Comparison of ENCODE assay signal across 1 cellular context in the genomic region with DNA sequence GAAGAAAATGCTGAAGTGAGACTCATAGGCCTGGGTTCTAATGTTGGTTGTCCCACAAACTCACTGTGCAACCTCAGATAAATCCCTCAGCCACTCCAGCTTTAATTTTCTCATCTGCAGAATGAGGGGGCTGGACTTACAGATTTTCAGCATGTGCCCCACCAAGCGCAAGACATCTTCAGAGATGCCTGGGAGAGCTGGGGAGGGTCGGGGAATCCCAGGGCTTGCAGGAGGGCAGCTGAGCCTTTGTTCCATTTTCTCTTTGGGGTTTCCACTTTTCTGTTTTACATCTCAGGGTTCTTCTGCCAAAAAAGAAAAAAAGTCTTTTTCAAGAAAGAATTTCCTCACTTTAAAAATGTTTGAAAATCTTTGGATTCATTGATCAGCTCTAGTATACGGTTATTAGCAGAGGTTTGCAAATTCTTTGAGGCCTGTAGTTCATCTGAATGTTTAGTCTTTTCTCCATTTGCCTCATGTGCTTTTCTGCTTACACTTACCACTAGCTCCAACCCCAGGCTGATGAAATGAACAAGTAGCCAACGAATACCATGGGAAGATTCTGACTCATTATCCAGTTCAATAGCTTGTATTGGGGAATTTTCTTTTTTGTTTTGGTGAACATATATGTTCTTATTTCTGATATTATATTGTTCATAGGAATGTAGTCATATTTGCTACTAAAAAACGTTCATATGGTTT.
TF ChIP-seq lines count a peak whose summit lies in the region.

No MANE protein-coding gene starts in this region.

TF ChIP-seq in SK-N-SH treated with all-trans-retinoic acid at 6 μM for 48 hours, 23 proteins besides CTCF, POLR2A, EP300 and RAD21 (continued from another document):
- TF ChIP-seq SNAI2 (CRISPR knock-in tag; IDR thresholded peaks at IDR 0.05) (no peak), CSDC2 (CRISPR knock-in tag; IDR thresholded peaks at IDR 0.05) (no peak), ZC3H10 (CRISPR knock-in tag; IDR thresholded peaks at IDR 0.05) (no peak), TCF4 (CRISPR knock-in tag; IDR thresholded peaks at IDR 0.05; ENCODE audit: borderline replicate concordance) (no peak), GLIS3 (CRISPR knock-in tag; IDR thresholded peaks at IDR 0.05) (no peak), ZNF70 (CRISPR knock-in tag; IDR thresholded peaks at IDR 0.05) (no peak), ESRRG (CRISPR knock-in tag; IDR thresholded peaks at IDR 0.05) (no peak), TOX (CRISPR knock-in tag; IDR thresholded peaks at IDR 0.05; ENCODE audit: borderline replicate concordance) (no peak), BACH2 (CRISPR knock-in tag; IDR thresholded peaks at IDR 0.05; ENCODE audit: borderline replicate concordance) (no peak), OSR1 (CRISPR knock-in tag; IDR thresholded peaks at IDR 0.05) (no peak)
- TF ChIP-seq, protein P1, sequence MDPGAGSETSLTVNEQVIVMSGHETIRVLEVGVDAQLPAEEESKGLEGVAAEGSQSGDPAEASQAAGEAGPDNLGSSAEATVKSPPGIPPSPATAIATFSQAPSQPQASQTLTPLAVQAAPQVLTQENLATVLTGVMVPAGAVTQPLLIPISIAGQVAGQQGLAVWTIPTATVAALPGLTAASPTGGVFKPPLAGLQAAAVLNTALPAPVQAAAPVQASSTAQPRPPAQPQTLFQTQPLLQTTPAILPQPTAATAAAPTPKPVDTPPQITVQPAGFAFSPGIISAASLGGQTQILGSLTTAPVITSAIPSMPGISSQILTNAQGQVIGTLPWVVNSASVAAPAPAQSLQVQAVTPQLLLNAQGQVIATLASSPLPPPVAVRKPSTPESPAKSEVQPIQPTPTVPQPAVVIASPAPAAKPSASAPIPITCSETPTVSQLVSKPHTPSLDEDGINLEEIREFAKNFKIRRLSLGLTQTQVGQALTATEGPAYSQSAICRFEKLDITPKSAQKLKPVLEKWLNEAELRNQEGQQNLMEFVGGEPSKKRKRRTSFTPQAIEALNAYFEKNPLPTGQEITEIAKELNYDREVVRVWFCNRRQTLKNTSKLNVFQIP (CRISPR knock-in tag; IDR thresholded peaks at IDR 0.05; ENCODE audit: borderline replicate concordance, low read depth), result no peak
- TF ChIP-seq, protein P2, sequence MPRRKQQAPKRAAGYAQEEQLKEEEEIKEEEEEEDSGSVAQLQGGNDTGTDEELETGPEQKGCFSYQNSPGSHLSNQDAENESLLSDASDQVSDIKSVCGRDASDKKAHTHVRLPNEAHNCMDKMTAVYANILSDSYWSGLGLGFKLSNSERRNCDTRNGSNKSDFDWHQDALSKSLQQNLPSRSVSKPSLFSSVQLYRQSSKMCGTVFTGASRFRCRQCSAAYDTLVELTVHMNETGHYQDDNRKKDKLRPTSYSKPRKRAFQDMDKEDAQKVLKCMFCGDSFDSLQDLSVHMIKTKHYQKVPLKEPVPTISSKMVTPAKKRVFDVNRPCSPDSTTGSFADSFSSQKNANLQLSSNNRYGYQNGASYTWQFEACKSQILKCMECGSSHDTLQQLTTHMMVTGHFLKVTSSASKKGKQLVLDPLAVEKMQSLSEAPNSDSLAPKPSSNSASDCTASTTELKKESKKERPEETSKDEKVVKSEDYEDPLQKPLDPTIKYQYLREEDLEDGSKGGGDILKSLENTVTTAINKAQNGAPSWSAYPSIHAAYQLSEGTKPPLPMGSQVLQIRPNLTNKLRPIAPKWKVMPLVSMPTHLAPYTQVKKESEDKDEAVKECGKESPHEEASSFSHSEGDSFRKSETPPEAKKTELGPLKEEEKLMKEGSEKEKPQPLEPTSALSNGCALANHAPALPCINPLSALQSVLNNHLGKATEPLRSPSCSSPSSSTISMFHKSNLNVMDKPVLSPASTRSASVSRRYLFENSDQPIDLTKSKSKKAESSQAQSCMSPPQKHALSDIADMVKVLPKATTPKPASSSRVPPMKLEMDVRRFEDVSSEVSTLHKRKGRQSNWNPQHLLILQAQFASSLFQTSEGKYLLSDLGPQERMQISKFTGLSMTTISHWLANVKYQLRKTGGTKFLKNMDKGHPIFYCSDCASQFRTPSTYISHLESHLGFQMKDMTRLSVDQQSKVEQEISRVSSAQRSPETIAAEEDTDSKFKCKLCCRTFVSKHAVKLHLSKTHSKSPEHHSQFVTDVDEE (CRISPR knock-in tag; IDR thresholded peaks at IDR 0.05), result no peak
- TF ChIP-seq, protein P3, sequence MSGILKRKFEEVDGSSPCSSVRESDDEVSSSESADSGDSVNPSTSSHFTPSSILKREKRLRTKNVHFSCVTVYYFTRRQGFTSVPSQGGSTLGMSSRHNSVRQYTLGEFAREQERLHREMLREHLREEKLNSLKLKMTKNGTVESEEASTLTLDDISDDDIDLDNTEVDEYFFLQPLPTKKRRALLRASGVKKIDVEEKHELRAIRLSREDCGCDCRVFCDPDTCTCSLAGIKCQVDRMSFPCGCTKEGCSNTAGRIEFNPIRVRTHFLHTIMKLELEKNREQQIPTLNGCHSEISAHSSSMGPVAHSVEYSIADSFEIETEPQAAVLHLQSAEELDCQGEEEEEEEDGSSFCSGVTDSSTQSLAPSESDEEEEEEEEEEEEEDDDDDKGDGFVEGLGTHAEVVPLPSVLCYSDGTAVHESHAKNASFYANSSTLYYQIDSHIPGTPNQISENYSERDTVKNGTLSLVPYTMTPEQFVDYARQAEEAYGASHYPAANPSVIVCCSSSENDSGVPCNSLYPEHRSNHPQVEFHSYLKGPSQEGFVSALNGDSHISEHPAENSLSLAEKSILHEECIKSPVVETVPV (CRISPR knock-in tag; IDR thresholded peaks at IDR 0.05), result no peak
- TF ChIP-seq, protein P4, sequence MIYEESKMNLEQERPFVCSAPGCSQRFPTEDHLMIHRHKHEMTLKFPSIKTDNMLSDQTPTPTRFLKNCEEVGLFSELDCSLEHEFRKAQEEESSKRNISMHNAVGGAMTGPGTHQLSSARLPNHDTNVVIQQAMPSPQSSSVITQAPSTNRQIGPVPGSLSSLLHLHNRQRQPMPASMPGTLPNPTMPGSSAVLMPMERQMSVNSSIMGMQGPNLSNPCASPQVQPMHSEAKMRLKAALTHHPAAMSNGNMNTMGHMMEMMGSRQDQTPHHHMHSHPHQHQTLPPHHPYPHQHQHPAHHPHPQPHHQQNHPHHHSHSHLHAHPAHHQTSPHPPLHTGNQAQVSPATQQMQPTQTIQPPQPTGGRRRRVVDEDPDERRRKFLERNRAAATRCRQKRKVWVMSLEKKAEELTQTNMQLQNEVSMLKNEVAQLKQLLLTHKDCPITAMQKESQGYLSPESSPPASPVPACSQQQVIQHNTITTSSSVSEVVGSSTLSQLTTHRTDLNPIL (CRISPR knock-in tag; IDR thresholded peaks at IDR 0.05; ENCODE audit: low read depth), result no peak
